In the genomic region with DNA sequence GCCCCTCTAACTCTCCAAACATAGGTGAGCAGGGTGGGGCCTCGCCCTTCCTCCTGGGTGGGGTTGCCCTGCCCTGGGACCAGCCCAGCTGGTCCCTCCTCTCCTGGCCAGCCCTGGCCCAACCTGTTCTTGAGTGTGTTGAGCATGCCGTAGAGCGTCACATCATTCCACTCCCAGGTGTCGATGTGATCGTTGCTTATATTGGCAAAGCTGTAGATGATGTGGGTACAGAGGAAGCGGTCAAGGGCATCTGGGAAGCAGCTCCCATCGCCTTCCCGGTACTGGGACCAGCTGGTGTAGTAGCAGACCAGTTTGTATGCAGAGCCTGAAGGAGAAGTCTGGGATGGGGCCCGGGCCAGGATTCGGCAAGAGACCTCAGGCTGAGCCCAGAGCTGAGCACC, we compare ENCODE assay signal across 22 cellular contexts. TPM values are rescaled to one million over a fixed set of nuclear protein-coding genes. Genes with fewer than 3 reads are reported as not detected.
DNase-seq lines count a peak whose midpoint lies in the region; ATAC-seq and TF ChIP-seq lines count a peak whose summit lies in the region.
"Had no signal": no experiment of that assay in that cellular context is flagged by ENCODE, and none has a peak within 500 bp of the region (broad histone marks: within the 10 kb centered on the region; RNA-seq: fewer than 3 reads in every experiment).

No MANE protein-coding gene starts in this region.

- no peaks in the 10 kb centered on the region for H3K9me3 Mint-ChIP-seq in endodermal cell
- H3K9me3 Mint-ChIP-seq: CD4-positive, CD25-positive, alpha-beta regulatory T cell; IgD-negative memory B cell had no signal

- no peak overlapping the region for H3K27ac Mint-ChIP-seq in endodermal cell
- H3K27ac Mint-ChIP-seq: IgD-negative memory B cell had no signal

- no peak overlapping the region for H3K4me2 ChIP-seq in neuronal stem cell (ENCODE audit: insufficient read depth, low read length, poor library complexity, severe bottlenecking)
- H3K4me2 ChIP-seq: A549 had no signal

- H2BK15ac ChIP-seq in neuronal stem cell (ENCODE audit: low read length) = no peak overlapping the region

- H2BK120ac ChIP-seq in neuronal stem cell (ENCODE audit: low read depth, low read length) = no peak overlapping the region

- no peak overlapping the region for H2AFZ ChIP-seq in neuronal stem cell (ENCODE audit: low read length)

- H3K4me1 ChIP-seq in heart right ventricle (peaks cover 0 to 23% (median 6%) of the 10 kb centered on the region in 9 donors), esophagus (ENCODE audit: control insufficient read depth in 2 of 2, insufficient read depth in 2 of 2, low read length in 1 of 2) (peaks cover 3 to 13% of the 10 kb centered on the region in 2 donors), neuronal stem cell (ENCODE audit: control insufficient read depth in 2 of 2, insufficient read depth in 1 of 2, low read depth in 1 of 2, low read length in 2 of 2) (peaks cover 22 to 26% of the 10 kb centered on the region in 2 donors), endodermal cell (ENCODE audit: control insufficient read depth, insufficient read depth, low read length) (peaks cover 19% of the 10 kb centered on the region)
- H3K4me1 ChIP-seq: A549 had no signal

- no peak overlapping the region for H3K4me3 Mint-ChIP-seq in endodermal cell
- H3K4me3 Mint-ChIP-seq: IgD-negative memory B cell had no signal

- no peak overlapping the region for H3K9ac ChIP-seq in neuronal stem cell (ENCODE audit: low read depth, low read length, poor library complexity)
- H3K9ac ChIP-seq in endodermal cell (ENCODE audit: extremely low read depth, low read length, poor library complexity, severe bottlenecking) = no peak overlapping the region

- no peaks in the 10 kb centered on the region for H3K79me1 ChIP-seq in neuronal stem cell (ENCODE audit: low read depth, low read length)

- no peak for ATAC-seq in heart right ventricle
- ATAC-seq: A549, GM12878 had no signal

- H2BK5ac ChIP-seq in neuronal stem cell (ENCODE audit: low read length) = no peak overlapping the region

- 92% methylated on average over 10 of the region's 10 CpGs for WGBS in heart right ventricle, 2 donors
- 79 to 83% methylated on average over 10 of the region's 10 CpGs for WGBS in esophagus, 2 donors
- no CpG with 5 or more reads among the region's 10 CpGs for WGBS in neuronal stem cell (ENCODE audit: extremely low coverage in 2 of 2, insufficient read length in 2 of 2, insufficient replicate concordance in 1 of 2), 2 donors
- WGBS in endodermal cell (ENCODE audit: insufficient coverage in 1 of 2, insufficient read length in 1 of 2), 2 experiments = 94 to 95% methylated on average over 9 to 10 of the region's 10 CpGs

- H3K4ac ChIP-seq in neuronal stem cell (ENCODE audit: low read length) = no peak overlapping the region

- no peak overlapping the region for H2BK12ac ChIP-seq in neuronal stem cell (ENCODE audit: low read length)

- H3K23ac ChIP-seq in neuronal stem cell (ENCODE audit: low read depth, low read length, poor library complexity) = no peak overlapping the region

- H3K4me3 ChIP-seq in heart right ventricle = no peak overlapping the region
- no peak overlapping the region for H3K4me3 ChIP-seq in esophagus (ENCODE audit: low read depth in 1 of 2, low read length in 2 of 2)
- H3K4me3 ChIP-seq in neuronal stem cell (ENCODE audit: low read length in 2 of 2) = peak overlapping the region in 1 of 2 donors; percentile 5
- no peak overlapping the region for H3K4me3 ChIP-seq in endodermal cell (ENCODE audit: low read length)
- no peak overlapping the region for H3K4me3 ChIP-seq in brain microvascular endothelial cell (ENCODE audit: low read depth, low read length)
- H3K4me3 ChIP-seq: A549, GM12878 had no signal

- no peak overlapping the region for H3K27ac ChIP-seq in heart right ventricle
- H3K27ac ChIP-seq in esophagus (ENCODE audit: low read depth in 2 of 2, low read length in 1 of 2) = peak overlapping the region; percentile 23 to 90
- H3K27ac ChIP-seq in neuronal stem cell (replicated peaks; ENCODE audit: low read length) = no peak overlapping the region
- H3K27ac ChIP-seq in endodermal cell (ENCODE audit: low read depth, low read length) = no peak overlapping the region
- H3K27ac ChIP-seq in brain microvascular endothelial cell = no peak overlapping the region
- H3K27ac ChIP-seq: A549 had no signal

- no peaks in the 10 kb centered on the region for H3K36me3 ChIP-seq in heart right ventricle
- no peaks in the 10 kb centered on the region for H3K36me3 ChIP-seq in esophagus (ENCODE audit: control insufficient read depth in 2 of 2, insufficient read depth in 2 of 2, low read length in 1 of 2)
- H3K36me3 ChIP-seq in neuronal stem cell (replicated peaks in 1 of 2; ENCODE audit: control insufficient read depth in 2 of 2, insufficient read depth in 2 of 2, low read length in 2 of 2) = no peaks in the 10 kb centered on the region
- H3K36me3 ChIP-seq in endodermal cell (ENCODE audit: control insufficient read depth, insufficient read depth, low read length) = no peaks in the 10 kb centered on the region
- no peaks in the 10 kb centered on the region for H3K36me3 ChIP-seq in brain microvascular endothelial cell (replicated peaks)

- H3K27me3 Mint-ChIP-seq in endodermal cell (ENCODE audit: insufficient read depth) = no peaks in the 10 kb centered on the region

- DNase-seq in cardiac septum (ENCODE audit: low spot score) = peak; percentile 36
- DNase-seq in heart right ventricle = no peak
- no peak for DNase-seq in neuronal stem cell (ENCODE audit: low spot score)
- no peak for DNase-seq in endodermal cell
- no peak for DNase-seq in activated CD8-positive, alpha-beta memory T cell treated with anti-CD3 and anti-CD28 coated beads, Interleukin-2, amount 50 U/mL, for 48 hours
- no peak for DNase-seq in brain microvascular endothelial cell
- no peak for DNase-seq in iPS-NIHi7 (ENCODE audit: extremely low spot score)
- DNase-seq: CD4-positive, CD25-positive, alpha-beta regulatory T cell; DMS79; HCEC 1CT; NCI-H1417 treated with DMSO at 0.1 percent for 48 hours; NCI-H2081; NCI-H2227 treated with DMSO at 0.1 percent for 48 hours; NCI-H524 treated with DMSO at 0.1 percent for 48 hours had no signal

- H3K27me3 ChIP-seq in heart right ventricle (no peaks in the 10 kb centered on the region), esophagus (ENCODE audit: control insufficient read depth in 1 of 2, insufficient read depth in 2 of 2, low read length in 2 of 2) (no peaks in the 10 kb centered on the region), neuronal stem cell (ENCODE audit: control insufficient read depth in 3 of 3, insufficient read depth in 3 of 3, low read depth in 1 of 3, low read length in 3 of 3) (peaks cover 0 to 3% (median 0%) of the 10 kb centered on the region in 3 experiments), endodermal cell (ENCODE audit: control insufficient read depth, insufficient read depth, low read length, poor library complexity, severe bottlenecking) (no peaks in the 10 kb centered on the region), brain microvascular endothelial cell (replicated peaks) (no peaks in the 10 kb centered on the region)

- H3K9me3 ChIP-seq in heart right ventricle (no peaks in the 10 kb centered on the region), esophagus (ENCODE audit: control insufficient read depth in 2 of 2, insufficient read depth in 1 of 2, low read depth in 1 of 2, low read length in 1 of 2) (no peaks in the 10 kb centered on the region), neuronal stem cell (replicated peaks in 1 of 2; ENCODE audit: control insufficient read depth in 2 of 2, insufficient read depth in 1 of 2, low read depth in 1 of 2, low read length in 2 of 2) (no peaks in the 10 kb centered on the region), endodermal cell (ENCODE audit: control insufficient read depth, low read length) (no peaks in the 10 kb centered on the region)
- H3K9me3 ChIP-seq: A549 had no signal

- peak overlapping the region; percentile 16 for H3K18ac ChIP-seq in neuronal stem cell (ENCODE audit: low read length)

- intact Hi-C loops in cardiac septum (cut with DNase I) = no loop called here
- intact Hi-C loops in heart right ventricle (cut with DNase I) = no loop called here

- peaks cover 31% of the 10 kb centered on the region for H3K4me1 Mint-ChIP-seq in endodermal cell
- H3K4me1 Mint-ChIP-seq: CD4-positive, CD25-positive, alpha-beta regulatory T cell had no signal

- no peak overlapping the region for H4K91ac ChIP-seq in neuronal stem cell (ENCODE audit: low read depth, low read length, poor library complexity)

- H2AK5ac ChIP-seq in neuronal stem cell (ENCODE audit: low read depth, low read length) = peak overlapping the region; percentile 93

- H4K8ac ChIP-seq in neuronal stem cell (ENCODE audit: low read depth, low read length) = no peak overlapping the region

- H3K14ac ChIP-seq in neuronal stem cell (ENCODE audit: low read length) = no peak overlapping the region

- no peaks in the 10 kb centered on the region for H3K36me3 Mint-ChIP-seq in endodermal cell (ENCODE audit: low read depth)
- H3K36me3 Mint-ChIP-seq: CD4-positive, CD25-positive, alpha-beta regulatory T cell had no signal

- in situ Hi-C loops in brain microvascular endothelial cell (cut with HindIII; ENCODE audit: low pct_ligation_motif_present, low sequenced_read_pairs) = no loop called here

- TF ChIP-seq CTCF in heart right ventricle (IDR thresholded peaks at IDR 0.05) = no peak
- TF ChIP-seq CTCF in endodermal cell (conservative IDR thresholded peaks at IDR 0.05) = no peak
- no peak for TF ChIP-seq CTCF in brain microvascular endothelial cell (IDR thresholded peaks at IDR 0.05; ENCODE audit: low read depth, low read length, missing control alignments)

RNA-seq across cellular contexts. Expression of gene CHI3L1, which starts 1.4 kb away (rescaled TPM):
- total RNA-seq in cardiac septum (7.4 TPM), heart right ventricle (10 to 100 TPM in 1 of 10 donors, 1 to 10 TPM in 3, under 1 TPM in 5, not detected in 1; 0.15 to 11.0 (median 0.42) TPM), endodermal cell (1 to 10 TPM in 1 of 2 donors, under 1 TPM in 1; 0.18 to 1.1 TPM)
- polyA plus RNA-seq in heart right ventricle (10 to 100 TPM in 1 of 2 donors, 1 to 10 TPM in 1; 2.2 to 14.3 TPM), esophagus (10 to 100 TPM in 1 of 2 donors, 1 to 10 TPM in 1; 3.3 to 19.6 TPM)
- polyA plus RNA-seq in neuronal stem cell (2013, experiment 1 of 2) = 0.24 TPM
- polyA plus RNA-seq in neuronal stem cell (2013, experiment 2 of 2) = 0.21 TPM
- 0.71 TPM for polyA plus RNA-seq in endodermal cell (2013, experiment 1 of 2)
- polyA plus RNA-seq in endodermal cell (2013, experiment 2 of 2) = 1.3 TPM
- total RNA-seq: CD4-positive, CD25-positive, alpha-beta regulatory T cell; OCI-LY7; RPMI7951 had no signal
- polyA plus RNA-seq: CD4-positive, CD25-positive, alpha-beta regulatory T cell; IgD-negative memory B cell had no signal

RNA-seq across cellular contexts. Expression of gene MYBPH, which starts 9.4 kb away (rescaled TPM):
- total RNA-seq in cardiac septum = not detected
- total RNA-seq in heart right ventricle = not detected
- polyA plus RNA-seq in heart right ventricle = not detected
- polyA plus RNA-seq in esophagus = not detected
- not detected for polyA plus RNA-seq in neuronal stem cell (2013, experiment 1 of 2)
- not detected for polyA plus RNA-seq in neuronal stem cell (2013, experiment 2 of 2)
- not detected for total RNA-seq in endodermal cell
- not detected for polyA plus RNA-seq in endodermal cell (2013, experiment 1 of 2)
- not detected for polyA plus RNA-seq in endodermal cell (2013, experiment 2 of 2)
- total RNA-seq: CD4-positive, CD25-positive, alpha-beta regulatory T cell; HT1080; OCI-LY7 had no signal
- polyA plus RNA-seq: A549; CD4-positive, CD25-positive, alpha-beta regulatory T cell; IgD-negative memory B cell had no signal

RNA-seq across cellular contexts. Expression of gene CHIT1, which starts 44.4 kb away (rescaled TPM):
- total RNA-seq in cardiac septum = not detected
- 1 to 10 TPM in 1 of 10 donors, under 1 TPM in 5, not detected in 4; 0.05 to 1.3 (median 0.28) TPM for total RNA-seq in heart right ventricle
- not detected for polyA plus RNA-seq in heart right ventricle
- under 1 TPM in 1 of 2 donors, not detected in 1; 0.01 TPM for polyA plus RNA-seq in esophagus
- 0.04 TPM for polyA plus RNA-seq in neuronal stem cell (2013, experiment 1 of 2)
- polyA plus RNA-seq in neuronal stem cell (2013, experiment 2 of 2) = not detected
- total RNA-seq in endodermal cell = under 1 TPM in 1 of 2 donors, not detected in 1; 0.07 TPM
- polyA plus RNA-seq in endodermal cell (2013, experiment 1 of 2) = not detected
- polyA plus RNA-seq in endodermal cell (2013, experiment 2 of 2) = not detected
- total RNA-seq: G401, HT1080, RPMI7951 had no signal
- polyA plus RNA-seq: A549; CD4-positive, CD25-positive, alpha-beta regulatory T cell had no signal

RNA-seq across cellular contexts. Expression of gene ADORA1, which starts 57.5 kb away (rescaled TPM):
- total RNA-seq in cardiac septum (12.1 TPM), heart right ventricle (10 to 100 TPM in 4 of 10 donors, 1 to 10 TPM in 6; 5.1 to 12.2 (median 9.3) TPM), endodermal cell (1 to 10 TPM; 2.0 to 2.1 TPM)
- polyA plus RNA-seq in heart right ventricle (1 to 10 TPM; 1.8 to 8.3 TPM), esophagus (under 1 TPM; 0.22 to 0.26 TPM)
- 4.7 TPM for polyA plus RNA-seq in neuronal stem cell (2013, experiment 1 of 2)
- 4.6 TPM for polyA plus RNA-seq in neuronal stem cell (2013, experiment 2 of 2)
- polyA plus RNA-seq in endodermal cell (2013, experiment 1 of 2) = 4.3 TPM
- 4.1 TPM for polyA plus RNA-seq in endodermal cell (2013, experiment 2 of 2)
- total RNA-seq: CD4-positive, CD25-positive, alpha-beta regulatory T cell; GM12878; OCI-LY7 had no signal
- polyA plus RNA-seq: CD4-positive, CD25-positive, alpha-beta regulatory T cell; GM12878; IgD-negative memory B cell had no signal

Comparison
In these comparisons a context has a peak if more than half of its experiments do, and no peak if none do; other contexts are left out.
1. H3K27ac ChIP-seq: peak in esophagus (2 of 2); none in heart right ventricle (0 of 10), neuronal stem cell (single experiment), endodermal cell (single experiment) and brain microvascular endothelial cell (single experiment).